Comparison of ENCODE assay signal across 1 cellular context in the genomic region with DNA sequence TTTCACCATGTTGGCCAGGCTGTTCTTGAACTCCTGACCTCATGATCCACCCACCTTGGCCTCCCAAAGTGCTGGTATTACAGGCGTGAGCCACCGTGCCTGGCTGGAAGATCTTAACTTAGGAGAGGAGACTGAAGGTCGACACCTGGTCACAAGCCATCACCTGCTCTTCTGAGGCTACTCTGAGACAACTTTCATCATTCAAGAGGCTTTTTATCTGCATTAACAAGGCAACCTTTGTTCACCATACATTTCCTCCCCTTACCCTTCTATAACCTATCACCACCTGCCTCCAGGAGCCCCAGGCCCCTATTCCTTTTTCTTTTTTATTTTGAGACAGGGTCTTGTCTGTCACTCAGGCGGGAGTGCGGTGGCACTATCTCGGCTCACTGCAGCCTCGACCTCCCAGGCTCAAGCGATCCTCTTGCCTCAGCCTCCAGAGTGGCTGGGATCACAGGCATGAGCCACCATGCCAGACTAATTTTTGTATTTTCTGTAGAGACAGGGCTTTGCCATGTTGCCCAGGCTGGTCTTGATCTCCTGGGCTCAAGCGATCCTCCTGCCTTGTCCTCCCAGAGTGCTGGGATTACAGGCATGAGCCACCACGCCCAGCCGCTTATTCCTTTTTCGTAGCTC.
TF ChIP-seq lines count a peak whose summit lies in the region.

No MANE protein-coding gene starts in this region.

TF ChIP-seq in HepG2, 621 proteins besides CTCF, POLR2A, EP300 and RAD21 (continued from another document and continues in another):
- TF ChIP-seq, protein P1, sequence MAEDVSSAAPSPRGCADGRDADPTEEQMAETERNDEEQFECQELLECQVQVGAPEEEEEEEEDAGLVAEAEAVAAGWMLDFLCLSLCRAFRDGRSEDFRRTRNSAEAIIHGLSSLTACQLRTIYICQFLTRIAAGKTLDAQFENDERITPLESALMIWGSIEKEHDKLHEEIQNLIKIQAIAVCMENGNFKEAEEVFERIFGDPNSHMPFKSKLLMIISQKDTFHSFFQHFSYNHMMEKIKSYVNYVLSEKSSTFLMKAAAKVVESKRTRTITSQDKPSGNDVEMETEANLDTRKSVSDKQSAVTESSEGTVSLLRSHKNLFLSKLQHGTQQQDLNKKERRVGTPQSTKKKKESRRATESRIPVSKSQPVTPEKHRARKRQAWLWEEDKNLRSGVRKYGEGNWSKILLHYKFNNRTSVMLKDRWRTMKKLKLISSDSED (CRISPR knock-in tag; IDR thresholded peaks at IDR 0.05), result no peak
- TF ChIP-seq, protein P2, sequence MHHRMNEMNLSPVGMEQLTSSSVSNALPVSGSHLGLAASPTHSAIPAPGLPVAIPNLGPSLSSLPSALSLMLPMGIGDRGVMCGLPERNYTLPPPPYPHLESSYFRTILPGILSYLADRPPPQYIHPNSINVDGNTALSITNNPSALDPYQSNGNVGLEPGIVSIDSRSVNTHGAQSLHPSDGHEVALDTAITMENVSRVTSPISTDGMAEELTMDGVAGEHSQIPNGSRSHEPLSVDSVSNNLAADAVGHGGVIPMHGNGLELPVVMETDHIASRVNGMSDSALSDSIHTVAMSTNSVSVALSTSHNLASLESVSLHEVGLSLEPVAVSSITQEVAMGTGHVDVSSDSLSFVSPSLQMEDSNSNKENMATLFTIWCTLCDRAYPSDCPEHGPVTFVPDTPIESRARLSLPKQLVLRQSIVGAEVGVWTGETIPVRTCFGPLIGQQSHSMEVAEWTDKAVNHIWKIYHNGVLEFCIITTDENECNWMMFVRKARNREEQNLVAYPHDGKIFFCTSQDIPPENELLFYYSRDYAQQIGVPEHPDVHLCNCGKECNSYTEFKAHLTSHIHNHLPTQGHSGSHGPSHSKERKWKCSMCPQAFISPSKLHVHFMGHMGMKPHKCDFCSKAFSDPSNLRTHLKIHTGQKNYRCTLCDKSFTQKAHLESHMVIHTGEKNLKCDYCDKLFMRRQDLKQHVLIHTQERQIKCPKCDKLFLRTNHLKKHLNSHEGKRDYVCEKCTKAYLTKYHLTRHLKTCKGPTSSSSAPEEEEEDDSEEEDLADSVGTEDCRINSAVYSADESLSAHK (CRISPR knock-in tag; IDR thresholded peaks at IDR 0.05; ENCODE audit: borderline replicate concordance), result no peak
- TF ChIP-seq ZNF230 (CRISPR knock-in tag; IDR thresholded peaks at IDR 0.05) (no peak), TARDBP (CRISPR knock-in tag; IDR thresholded peaks at IDR 0.05) (0 out of 2 replicates have a peak, but pooled peaks have one; percentile 26), ZNF850 (CRISPR knock-in tag; conservative IDR thresholded peaks at IDR 0.05) (no peak), ZNF569 (CRISPR knock-in tag; IDR thresholded peaks at IDR 0.05; ENCODE audit: borderline replicate concordance) (no peak), U2AF2 (IDR thresholded peaks at IDR 0.05; ENCODE audit: low read depth, low read length) (no peak), ZNF563 (CRISPR knock-in tag; IDR thresholded peaks at IDR 0.05) (no peak), TBX2 (CRISPR knock-in tag; IDR thresholded peaks at IDR 0.05; ENCODE audit: borderline replicate concordance) (no peak), ZBTB33 (CRISPR knock-in tag; IDR thresholded peaks at IDR 0.05) (no peak), NFYB (CRISPR knock-in tag; IDR thresholded peaks at IDR 0.05) (no peak), PHF21A (CRISPR knock-in tag; IDR thresholded peaks at IDR 0.05) (no peak), ZNF232 (CRISPR knock-in tag; IDR thresholded peaks at IDR 0.05; ENCODE audit: borderline replicate concordance) (no peak), SOX6 (IDR thresholded peaks at IDR 0.05) (no peak), SOX6 (CRISPR knock-in tag; IDR thresholded peaks at IDR 0.05) (no peak), NFRKB (IDR thresholded peaks at IDR 0.05) (no peak), RFX3 (CRISPR knock-in tag; IDR thresholded peaks at IDR 0.05) (no peak), ZNF678 (CRISPR knock-in tag; IDR thresholded peaks at IDR 0.05) (0 out of 2 replicates have a peak, but pooled peaks have one; percentile 46), SATB2 (CRISPR knock-in tag; IDR thresholded peaks at IDR 0.05) (no peak), MIXL1 (CRISPR knock-in tag; IDR thresholded peaks at IDR 0.05) (no peak), RFXAP (CRISPR knock-in tag; IDR thresholded peaks at IDR 0.05; ENCODE audit: borderline replicate concordance) (0 out of 2 replicates have a peak, but pooled peaks have one; percentile 23), ZNF564 (CRISPR knock-in tag; IDR thresholded peaks at IDR 0.05) (no peak), THYN1 (CRISPR knock-in tag; IDR thresholded peaks at IDR 0.05; ENCODE audit: borderline replicate concordance, low read depth) (no peak)
- TF ChIP-seq, protein P3, sequence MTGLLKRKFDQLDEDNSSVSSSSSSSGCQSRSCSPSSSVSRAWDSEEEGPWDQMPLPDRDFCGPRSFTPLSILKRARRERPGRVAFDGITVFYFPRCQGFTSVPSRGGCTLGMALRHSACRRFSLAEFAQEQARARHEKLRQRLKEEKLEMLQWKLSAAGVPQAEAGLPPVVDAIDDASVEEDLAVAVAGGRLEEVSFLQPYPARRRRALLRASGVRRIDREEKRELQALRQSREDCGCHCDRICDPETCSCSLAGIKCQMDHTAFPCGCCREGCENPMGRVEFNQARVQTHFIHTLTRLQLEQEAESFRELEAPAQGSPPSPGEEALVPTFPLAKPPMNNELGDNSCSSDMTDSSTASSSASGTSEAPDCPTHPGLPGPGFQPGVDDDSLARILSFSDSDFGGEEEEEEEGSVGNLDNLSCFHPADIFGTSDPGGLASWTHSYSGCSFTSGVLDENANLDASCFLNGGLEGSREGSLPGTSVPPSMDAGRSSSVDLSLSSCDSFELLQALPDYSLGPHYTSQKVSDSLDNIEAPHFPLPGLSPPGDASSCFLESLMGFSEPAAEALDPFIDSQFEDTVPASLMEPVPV (CRISPR knock-in tag; IDR thresholded peaks at IDR 0.05), result no peak
- TF ChIP-seq, protein P4, sequence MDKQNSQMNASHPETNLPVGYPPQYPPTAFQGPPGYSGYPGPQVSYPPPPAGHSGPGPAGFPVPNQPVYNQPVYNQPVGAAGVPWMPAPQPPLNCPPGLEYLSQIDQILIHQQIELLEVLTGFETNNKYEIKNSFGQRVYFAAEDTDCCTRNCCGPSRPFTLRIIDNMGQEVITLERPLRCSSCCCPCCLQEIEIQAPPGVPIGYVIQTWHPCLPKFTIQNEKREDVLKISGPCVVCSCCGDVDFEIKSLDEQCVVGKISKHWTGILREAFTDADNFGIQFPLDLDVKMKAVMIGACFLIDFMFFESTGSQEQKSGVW (CRISPR knock-in tag; IDR thresholded peaks at IDR 0.05; ENCODE audit: borderline replicate concordance), result no peak
- TF ChIP-seq, protein P5, sequence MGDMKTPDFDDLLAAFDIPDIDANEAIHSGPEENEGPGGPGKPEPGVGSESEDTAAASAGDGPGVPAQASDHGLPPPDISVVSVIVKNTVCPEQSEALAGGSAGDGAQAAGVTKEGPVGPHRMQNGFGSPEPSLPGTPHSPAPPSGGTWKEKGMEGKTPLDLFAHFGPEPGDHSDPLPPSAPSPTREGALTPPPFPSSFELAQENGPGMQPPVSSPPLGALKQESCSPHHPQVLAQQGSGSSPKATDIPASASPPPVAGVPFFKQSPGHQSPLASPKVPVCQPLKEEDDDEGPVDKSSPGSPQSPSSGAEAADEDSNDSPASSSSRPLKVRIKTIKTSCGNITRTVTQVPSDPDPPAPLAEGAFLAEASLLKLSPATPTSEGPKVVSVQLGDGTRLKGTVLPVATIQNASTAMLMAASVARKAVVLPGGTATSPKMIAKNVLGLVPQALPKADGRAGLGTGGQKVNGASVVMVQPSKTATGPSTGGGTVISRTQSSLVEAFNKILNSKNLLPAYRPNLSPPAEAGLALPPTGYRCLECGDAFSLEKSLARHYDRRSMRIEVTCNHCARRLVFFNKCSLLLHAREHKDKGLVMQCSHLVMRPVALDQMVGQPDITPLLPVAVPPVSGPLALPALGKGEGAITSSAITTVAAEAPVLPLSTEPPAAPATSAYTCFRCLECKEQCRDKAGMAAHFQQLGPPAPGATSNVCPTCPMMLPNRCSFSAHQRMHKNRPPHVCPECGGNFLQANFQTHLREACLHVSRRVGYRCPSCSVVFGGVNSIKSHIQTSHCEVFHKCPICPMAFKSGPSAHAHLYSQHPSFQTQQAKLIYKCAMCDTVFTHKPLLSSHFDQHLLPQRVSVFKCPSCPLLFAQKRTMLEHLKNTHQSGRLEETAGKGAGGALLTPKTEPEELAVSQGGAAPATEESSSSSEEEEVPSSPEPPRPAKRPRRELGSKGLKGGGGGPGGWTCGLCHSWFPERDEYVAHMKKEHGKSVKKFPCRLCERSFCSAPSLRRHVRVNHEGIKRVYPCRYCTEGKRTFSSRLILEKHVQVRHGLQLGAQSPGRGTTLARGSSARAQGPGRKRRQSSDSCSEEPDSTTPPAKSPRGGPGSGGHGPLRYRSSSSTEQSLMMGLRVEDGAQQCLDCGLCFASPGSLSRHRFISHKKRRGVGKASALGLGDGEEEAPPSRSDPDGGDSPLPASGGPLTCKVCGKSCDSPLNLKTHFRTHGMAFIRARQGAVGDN (CRISPR knock-in tag; IDR thresholded peaks at IDR 0.05), result peak; percentile 33
- TF ChIP-seq, protein P6, sequence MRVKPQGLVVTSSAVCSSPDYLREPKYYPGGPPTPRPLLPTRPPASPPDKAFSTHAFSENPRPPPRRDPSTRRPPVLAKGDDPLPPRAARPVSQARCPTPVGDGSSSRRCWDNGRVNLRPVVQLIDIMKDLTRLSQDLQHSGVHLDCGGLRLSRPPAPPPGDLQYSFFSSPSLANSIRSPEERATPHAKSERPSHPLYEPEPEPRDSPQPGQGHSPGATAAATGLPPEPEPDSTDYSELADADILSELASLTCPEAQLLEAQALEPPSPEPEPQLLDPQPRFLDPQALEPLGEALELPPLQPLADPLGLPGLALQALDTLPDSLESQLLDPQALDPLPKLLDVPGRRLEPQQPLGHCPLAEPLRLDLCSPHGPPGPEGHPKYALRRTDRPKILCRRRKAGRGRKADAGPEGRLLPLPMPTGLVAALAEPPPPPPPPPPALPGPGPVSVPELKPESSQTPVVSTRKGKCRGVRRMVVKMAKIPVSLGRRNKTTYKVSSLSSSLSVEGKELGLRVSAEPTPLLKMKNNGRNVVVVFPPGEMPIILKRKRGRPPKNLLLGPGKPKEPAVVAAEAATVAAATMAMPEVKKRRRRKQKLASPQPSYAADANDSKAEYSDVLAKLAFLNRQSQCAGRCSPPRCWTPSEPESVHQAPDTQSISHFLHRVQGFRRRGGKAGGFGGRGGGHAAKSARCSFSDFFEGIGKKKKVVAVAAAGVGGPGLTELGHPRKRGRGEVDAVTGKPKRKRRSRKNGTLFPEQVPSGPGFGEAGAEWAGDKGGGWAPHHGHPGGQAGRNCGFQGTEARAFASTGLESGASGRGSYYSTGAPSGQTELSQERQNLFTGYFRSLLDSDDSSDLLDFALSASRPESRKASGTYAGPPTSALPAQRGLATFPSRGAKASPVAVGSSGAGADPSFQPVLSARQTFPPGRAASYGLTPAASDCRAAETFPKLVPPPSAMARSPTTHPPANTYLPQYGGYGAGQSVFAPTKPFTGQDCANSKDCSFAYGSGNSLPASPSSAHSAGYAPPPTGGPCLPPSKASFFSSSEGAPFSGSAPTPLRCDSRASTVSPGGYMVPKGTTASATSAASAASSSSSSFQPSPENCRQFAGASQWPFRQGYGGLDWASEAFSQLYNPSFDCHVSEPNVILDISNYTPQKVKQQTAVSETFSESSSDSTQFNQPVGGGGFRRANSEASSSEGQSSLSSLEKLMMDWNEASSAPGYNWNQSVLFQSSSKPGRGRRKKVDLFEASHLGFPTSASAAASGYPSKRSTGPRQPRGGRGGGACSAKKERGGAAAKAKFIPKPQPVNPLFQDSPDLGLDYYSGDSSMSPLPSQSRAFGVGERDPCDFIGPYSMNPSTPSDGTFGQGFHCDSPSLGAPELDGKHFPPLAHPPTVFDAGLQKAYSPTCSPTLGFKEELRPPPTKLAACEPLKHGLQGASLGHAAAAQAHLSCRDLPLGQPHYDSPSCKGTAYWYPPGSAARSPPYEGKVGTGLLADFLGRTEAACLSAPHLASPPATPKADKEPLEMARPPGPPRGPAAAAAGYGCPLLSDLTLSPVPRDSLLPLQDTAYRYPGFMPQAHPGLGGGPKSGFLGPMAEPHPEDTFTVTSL (CRISPR knock-in tag; IDR thresholded peaks at IDR 0.05; ENCODE audit: borderline replicate concordance), result no peak
